In genomic region chr19:7743425-7743841, GRCh38 we compare ENCODE assay signal across 16 cellular contexts. TPM values are rescaled to one million over a fixed set of nuclear protein-coding genes. Genes with fewer than 3 reads are reported as not detected.
DNase-seq lines count a peak whose midpoint lies in the region; ATAC-seq, FAIRE-seq and TF ChIP-seq lines count a peak whose summit lies in the region.
"Had no signal": no experiment of that assay in that cellular context is flagged by ENCODE, and none has a peak within 500 bp of the region (broad histone marks: within the 10 kb centered on the region; RNA-seq: fewer than 3 reads in every experiment).

No MANE protein-coding gene starts in this region.

- H3K27ac ChIP-seq in lower lobe of right lung, result no peak overlapping the region
- H3K27ac ChIP-seq: suprapubic skin had no signal

- peaks cover 2 to 3% of the 10 kb centered on the region in 2 donors for H3K9me3 Mint-ChIP-seq in activated T-cell treated with anti-CD3 and anti-CD28 coated beads, Interleukin-2, amount 50 U/mL, for 72 hours

- no peak overlapping the region for H3K27ac Mint-ChIP-seq in activated T-cell treated with anti-CD3 and anti-CD28 coated beads, Interleukin-2, amount 50 U/mL, for 72 hours
- H3K27ac Mint-ChIP-seq: CD14-positive monocyte had no signal

- peaks cover 3% of the 10 kb centered on the region in 2 donors for H3K36me3 Mint-ChIP-seq in activated T-cell treated with anti-CD3 and anti-CD28 coated beads, Interleukin-2, amount 50 U/mL, for 72 hours (ENCODE audit: insufficient read depth in 2 of 2)

- H3K36me3 ChIP-seq in GM06990 (ENCODE audit: control insufficient read depth, insufficient read depth, low read length), result no peaks in the 10 kb centered on the region
- H3K36me3 ChIP-seq in lower lobe of right lung, result no peaks in the 10 kb centered on the region
- H3K36me3 ChIP-seq: suprapubic skin had no signal

- H3K4me1 ChIP-seq in lower lobe of right lung, result no peaks in the 10 kb centered on the region
- H3K4me1 ChIP-seq: suprapubic skin had no signal

- H3K4me3 Mint-ChIP-seq in activated T-cell treated with anti-CD3 and anti-CD28 coated beads, Interleukin-2, amount 50 U/mL, for 72 hours, result no peak overlapping the region
- H3K4me3 Mint-ChIP-seq: CD14-positive monocyte had no signal

- ATAC-seq in GM19023 (IDR thresholded peaks at IDR 0.05; ENCODE audit: unreplicated experiment) (peak; percentile 79), HG02870 (IDR thresholded peaks at IDR 0.05; ENCODE audit: unreplicated experiment) (peak; percentile 48), lower lobe of right lung (no peak)
- peak; percentile 53 to 65 for ATAC-seq in activated T-cell treated with anti-CD3 and anti-CD28 coated beads, Interleukin-2, amount 50 U/mL, for 72 hours (replicated peaks in 1 of 2)

- TF ChIP-seq CTCF in GM06990 (IDR thresholded peaks at IDR 0.05; ENCODE audit: insufficient read depth, low read length, poor library complexity, severe bottlenecking) (no peak), lower lobe of right lung (IDR thresholded peaks at IDR 0.05) (no peak)

- H3K27me3 ChIP-seq in GM06990 (replicated peaks; ENCODE audit: control insufficient read depth, insufficient read depth, low read length) (no peaks in the 10 kb centered on the region), lower lobe of right lung (ENCODE audit: low read depth) (peaks cover 4% of the 10 kb centered on the region)

- H3K9me3 ChIP-seq in lower lobe of right lung, result no peaks in the 10 kb centered on the region
- H3K9me3 ChIP-seq: suprapubic skin had no signal

- FAIRE-seq in urothelium cell line (lab: Jason Lieb, UNC), result no peak

- H3K27me3 Mint-ChIP-seq in activated T-cell treated with anti-CD3 and anti-CD28 coated beads, Interleukin-2, amount 50 U/mL, for 72 hours (ENCODE audit: low read depth), result peaks cover 72% of the 10 kb centered on the region

- DNase-seq in GM06990 (ENCODE audit: extremely low read depth, insufficient read length) (peak; percentile 81), lower lobe of right lung (no peak), NCI-H1417 (lab: John Stamatoyannopoulos, UW) (no peak), urothelium cell line (ENCODE audit: low spot score) (no peak), NCI-H1105 (lab: John Stamatoyannopoulos, UW) (no peak)
- peak; percentile 8 to 15 for DNase-seq in activated T-cell treated with anti-CD3 and anti-CD28 coated beads, Interleukin-2, amount 50 U/mL, for 72 hours
- DNase-seq: activated CD4-positive, alpha-beta T cell treated with anti-CD3 and anti-CD28 coated beads, Interleukin-2, amount 50 U/mL, for 48 hours; amygdala; effector CD8-positive, alpha-beta T cell; NCI-H1436 treated with DMSO at 0.1 percent for 48 hours; stimulated activated CD4-positive, alpha-beta T cell treated with anti-CD3 and anti-CD28 coated beads, Interleukin-1b, Interleukin-23, amount 100 ng/mL, for 48 hours had no signal

- intact Hi-C loops in lower lobe of right lung (cut with DNase I), result no loop called here

- peaks cover 10% of the 10 kb centered on the region for H3K4me1 Mint-ChIP-seq in activated T-cell treated with anti-CD3 and anti-CD28 coated beads, Interleukin-2, amount 50 U/mL, for 72 hours (ENCODE audit: low read depth)

- H3K4me3 ChIP-seq in GM06990 (replicated peaks; ENCODE audit: low read depth, low read length) (no peak overlapping the region), lower lobe of right lung (no peak overlapping the region)
- H3K4me3 ChIP-seq: suprapubic skin had no signal

RNA-seq across cellular contexts. Expression of gene CD209, which starts 3.9 kb away (rescaled TPM):
- not detected for total RNA-seq in activated T-cell treated with anti-CD3 and anti-CD28 coated beads, Interleukin-2, amount 50 U/mL, for 72 hours
- 18.8 TPM for total RNA-seq in lower lobe of right lung
- total RNA-seq: osteoblast had no signal

RNA-seq across cellular contexts. Expression of gene CLEC4G, which starts 11.5 kb away (rescaled TPM):
- not detected for total RNA-seq in activated T-cell treated with anti-CD3 and anti-CD28 coated beads, Interleukin-2, amount 50 U/mL, for 72 hours
- 2.9 TPM for total RNA-seq in lower lobe of right lung
- total RNA-seq: osteoblast had no signal

RNA-seq across cellular contexts. Expression of gene CLEC4M, which starts 19.6 kb away (rescaled TPM):
- total RNA-seq in activated T-cell treated with anti-CD3 and anti-CD28 coated beads, Interleukin-2, amount 50 U/mL, for 72 hours, result not detected
- total RNA-seq in lower lobe of right lung, result 5.8 TPM
- total RNA-seq: osteoblast, suprapubic skin had no signal

RNA-seq across cellular contexts. Expression of gene FCER2, which starts 41.5 kb away (rescaled TPM):
- 1 to 10 TPM; 2.3 to 7.7 TPM for total RNA-seq in activated T-cell treated with anti-CD3 and anti-CD28 coated beads, Interleukin-2, amount 50 U/mL, for 72 hours
- total RNA-seq in lower lobe of right lung, result 0.50 TPM
- total RNA-seq: osteoblast, suprapubic skin had no signal

Comparison
In these comparisons a context has a peak if more than half of its experiments do, and no peak if none do; other contexts are left out.
1. DNase-seq: peak in GM06990 (single experiment) and activated T-cell treated with anti-CD3 and anti-CD28 coated beads, Interleukin-2, amount 50 U/mL, for 72 hours (2 of 2); none in lower lobe of right lung (single experiment), NCI-H1417 (0 of 3), urothelium cell line (single experiment) and NCI-H1105 (single experiment).
2. ATAC-seq: peak in GM19023 (single experiment), HG02870 (single experiment) and activated T-cell treated with anti-CD3 and anti-CD28 coated beads, Interleukin-2, amount 50 U/mL, for 72 hours (2 of 2); none in lower lobe of right lung (0 of 2).
3. RNA of gene CD209, which starts 3.9 kb away (total RNA-seq): 18.8 TPM in lower lobe of right lung (single experiment); not detected in activated T-cell treated with anti-CD3 and anti-CD28 coated beads, Interleukin-2, amount 50 U/mL, for 72 hours; every median in the first group is over 10 times any median in the second.